ENCODE assay signal across 9 cellular contexts in genomic region chr1:41108696-41109284, GRCh38.
DNase-seq lines count a peak whose midpoint lies in the region; ATAC-seq and TF ChIP-seq lines count a peak whose summit lies in the region.
"Had no signal": no experiment of that assay in that cellular context is flagged by ENCODE, and none has a peak within 500 bp of the region (broad histone marks: within the 10 kb centered on the region; RNA-seq: fewer than 3 reads in every experiment).

No MANE protein-coding gene starts in this region.

- H3K9me3 ChIP-seq in parathyroid adenoma (ENCODE audit: control insufficient read depth, low read length), result no peaks in the 10 kb centered on the region
- H3K9me3 ChIP-seq in Karpas-422 (ENCODE audit: low read length), result no peaks in the 10 kb centered on the region

- H2AFZ ChIP-seq in parathyroid adenoma (no peak overlapping the region), Karpas-422 (ENCODE audit: low read length) (no peak overlapping the region)

- no peaks in the 10 kb centered on the region for H3K9me2 ChIP-seq in Karpas-422 (replicated peaks; ENCODE audit: insufficient read depth, low read length)

- H3K36me3 ChIP-seq in parathyroid adenoma (ENCODE audit: control insufficient read depth, insufficient read depth, low read length) (no peaks in the 10 kb centered on the region), Karpas-422 (ENCODE audit: insufficient read depth, low read length) (peaks cover 14% of the 10 kb centered on the region)

- H3K4me3 ChIP-seq in parathyroid adenoma (ENCODE audit: low read depth, low read length), result no peak overlapping the region
- H3K4me3 ChIP-seq in Karpas-422 (ENCODE audit: low read length), result no peak overlapping the region

- H3K79me2 ChIP-seq in parathyroid adenoma (no peaks in the 10 kb centered on the region), Karpas-422 (ENCODE audit: low read length) (no peaks in the 10 kb centered on the region)

- DNase-seq in foreskin keratinocyte (peak in 1 of 2 donors; percentile 14), middle frontal gyrus (ENCODE audit: extremely low spot score, low spot score) (no peak), Karpas-422 (no peak)
- DNase-seq: NCI-H187 treated with DMSO at 0.1 percent for 48 hours had no signal

- TF ChIP-seq CTCF in C4-2B (conservative IDR thresholded peaks at IDR 0.05) (no peak), foreskin keratinocyte (conservative IDR thresholded peaks at IDR 0.05) (no peak), parathyroid adenoma (IDR thresholded peaks at IDR 0.05) (no peak)

- H3K9ac ChIP-seq in parathyroid adenoma (no peak overlapping the region), Karpas-422 (ENCODE audit: low read length) (no peak overlapping the region)

- ATAC-seq in SK-N-SH treated with all-trans-retinoic acid at 6 μM for 48 hours (peak; percentile 57), foreskin keratinocyte (no peak), HG02610 (IDR thresholded peaks at IDR 0.05; ENCODE audit: unreplicated experiment) (no peak), HG03196 (IDR thresholded peaks at IDR 0.05; ENCODE audit: unreplicated experiment) (no peak)

- peak overlapping the region; percentile 55; the same call in 1 of the 2 replicates for H3K27ac ChIP-seq in C4-2B
- H3K27ac ChIP-seq in foreskin keratinocyte, result peak overlapping the region; percentile 10
- H3K27ac ChIP-seq in parathyroid adenoma, result peak overlapping the region; percentile 53
- H3K27ac ChIP-seq in Karpas-422 (ENCODE audit: low read length), result no peak overlapping the region

- H4K20me1 ChIP-seq in Karpas-422 (ENCODE audit: insufficient read depth, low read depth, low read length), result no peaks in the 10 kb centered on the region

- peak overlapping the region; percentile 9 for H3K4me2 ChIP-seq in parathyroid adenoma (ENCODE audit: low read length)
- H3K4me2 ChIP-seq in Karpas-422 (ENCODE audit: low read depth, low read length, poor library complexity, severe bottlenecking), result no peak overlapping the region

- H3K4me1 ChIP-seq in foreskin keratinocyte (peaks cover 22% of the 10 kb centered on the region), parathyroid adenoma (peaks cover 3% of the 10 kb centered on the region), Karpas-422 (ENCODE audit: low read length) (0 out of 2 replicates have a peak, but pooled peaks cover 3% of the 10 kb centered on the region)

- H3K27me3 ChIP-seq in foreskin keratinocyte (no peaks in the 10 kb centered on the region), parathyroid adenoma (ENCODE audit: control insufficient read depth, insufficient read depth, low read length) (no peaks in the 10 kb centered on the region), Karpas-422 (ENCODE audit: low read length) (no peaks in the 10 kb centered on the region)

TF ChIP-seq in SK-N-SH treated with all-trans-retinoic acid at 6 μM for 48 hours, 23 proteins besides CTCF, POLR2A, EP300 and RAD21:
- TF ChIP-seq ZNF70 (CRISPR knock-in tag; IDR thresholded peaks at IDR 0.05) (no peak), OSR1 (CRISPR knock-in tag; IDR thresholded peaks at IDR 0.05) (no peak), ZFP3 (CRISPR knock-in tag; IDR thresholded peaks at IDR 0.05) (no peak), ZNF565 (CRISPR knock-in tag; conservative IDR thresholded peaks at IDR 0.05; ENCODE audit: low read depth) (no peak), ZNF8 (CRISPR knock-in tag; IDR thresholded peaks at IDR 0.05) (no peak), ISL1 (CRISPR knock-in tag; IDR thresholded peaks at IDR 0.05) (no peak), POU6F1 (CRISPR knock-in tag; IDR thresholded peaks at IDR 0.05; ENCODE audit: borderline replicate concordance, low read depth) (no peak), GLIS3 (CRISPR knock-in tag; IDR thresholded peaks at IDR 0.05) (no peak)
